ENCODE assay signal across 7 cellular contexts in genomic region chr15:53978248-53978906, GRCh38. TPM values are rescaled to one million over a fixed set of nuclear protein-coding genes. Genes with fewer than 3 reads are reported as not detected.
DNase-seq lines count a peak whose midpoint lies in the region; ATAC-seq, FAIRE-seq and TF ChIP-seq lines count a peak whose summit lies in the region.

Gene UNC13C, plus strand, starts transcription at chr15:53978441. Its CDS starts 34,463 bp downstream, at chr15:54012904.

- DNase-seq in NCI-H1092 treated with DMSO at 0.1 percent for 48 hours (lab: John Stamatoyannopoulos, UW) = peak; percentile 33
- DNase-seq in astrocyte (ENCODE audit: low read depth) = no peak
- no peak for DNase-seq in keratinocyte (ENCODE audit: low read depth, low spot score)
- no peak for DNase-seq in erythroblast (lab: John Stamatoyannopoulos, UW)
- no peak for DNase-seq in stimulated activated naive CD4-positive, alpha-beta T cell (lab: John Stamatoyannopoulos, UW)

- peak within 1 kb of the TSS; percentile 63 for H3K27ac Mint-ChIP-seq in astrocyte (ENCODE audit: unreplicated experiment)

- peak within 1 kb of the TSS; percentile 88 for H3K4me3 Mint-ChIP-seq in astrocyte (ENCODE audit: unreplicated experiment)

- H3K9me1 ChIP-seq in keratinocyte (ENCODE audit: control insufficient read depth, extremely low read depth, insufficient read depth, low read length) = no peaks in the 10 kb centered on the region

- H3K79me2 ChIP-seq in astrocyte (ENCODE audit: insufficient read depth, low read length) (no peaks in the 10 kb centered on the region), keratinocyte (ENCODE audit: control insufficient read depth, insufficient read depth, low read length) (no peaks in the 10 kb centered on the region)

- H3K27me3 Mint-ChIP-seq in astrocyte (ENCODE audit: low read depth, unreplicated experiment) = peaks cover 13% of the 10 kb centered on the region

- dilution Hi-C loops in keratinocyte (cut with MboI; ENCODE audit: extremely low pct_ligation_motif_present, low sequenced_read_pairs) = no loop called here

- H3K27me3 ChIP-seq in astrocyte (ENCODE audit: insufficient read depth, low read length) (peaks cover 4% of the 10 kb centered on the region), keratinocyte (ENCODE audit: control insufficient read depth, extremely low read depth, insufficient read depth, low read length) (peaks cover 19% of the 10 kb centered on the region), subcutaneous abdominal adipose tissue (ENCODE audit: control insufficient read depth in 5 of 5, insufficient read depth in 4 of 5, low read length in 5 of 5) (peaks cover 4 to 13% (median 6%) of the 10 kb centered on the region in 5 donors)

- no peaks in the 10 kb centered on the region for H3K9me3 ChIP-seq in astrocyte (ENCODE audit: insufficient read depth, low read depth, low read length)
- H3K9me3 ChIP-seq in keratinocyte (ENCODE audit: control insufficient read depth, low read depth, low read length) = no peaks in the 10 kb centered on the region
- no peaks in the 10 kb centered on the region for H3K9me3 ChIP-seq in subcutaneous abdominal adipose tissue (ENCODE audit: control insufficient read depth in 5 of 5, low read length in 5 of 5)

- TF ChIP-seq POLR2A in erythroblast (IDR thresholded peaks at IDR 0.05; ENCODE audit: low read length) = no peak

- H4K20me1 ChIP-seq in astrocyte (ENCODE audit: insufficient read depth, low read length) (no peaks in the 10 kb centered on the region), keratinocyte (ENCODE audit: control insufficient read depth, extremely low read depth, insufficient read depth, low read length) (no peaks in the 10 kb centered on the region)

- H2AFZ ChIP-seq in astrocyte (ENCODE audit: low read depth, low read length) (peak within 1 kb of the TSS; percentile 83), keratinocyte (ENCODE audit: control insufficient read depth, low read length) (peak within 1 kb of the TSS; percentile 75)

- H3K4me3 ChIP-seq in astrocyte (ENCODE audit: insufficient read depth, low read depth, low read length) (peak within 1 kb of the TSS; percentile 36), keratinocyte (ENCODE audit: control insufficient read depth in 2 of 3, extremely low read depth in 1 of 3, insufficient read depth in 2 of 3, low read depth in 1 of 3, low read length in 3 of 3) (peak within 1 kb of the TSS in 2 of 3 experiments; percentile 47 to 57), subcutaneous abdominal adipose tissue (ENCODE audit: low read depth in 1 of 5, low read length in 5 of 5) (peak within 1 kb of the TSS; percentile 24 to 47 (median 44))

- H3K9ac ChIP-seq in astrocyte (ENCODE audit: low read length) = peak within 1 kb of the TSS; percentile 41
- no peak within 1 kb of the TSS for H3K9ac ChIP-seq in keratinocyte (ENCODE audit: control insufficient read depth, extremely low read depth, insufficient read depth, low read length)
- H3K9ac ChIP-seq in subcutaneous abdominal adipose tissue (ENCODE audit: low read length in 5 of 5) = peak within 1 kb of the TSS in 1 of 5 donors; percentile 33

- no peaks in the 10 kb centered on the region for H3K4me1 Mint-ChIP-seq in astrocyte (ENCODE audit: low read depth, unreplicated experiment)

- H3K36me3 ChIP-seq in astrocyte (ENCODE audit: insufficient read depth, low read length) = no peaks in the 10 kb centered on the region
- no peaks in the 10 kb centered on the region for H3K36me3 ChIP-seq in keratinocyte (ENCODE audit: control insufficient read depth in 2 of 2, extremely low read depth in 1 of 2, insufficient read depth in 2 of 2, low read length in 2 of 2)
- H3K36me3 ChIP-seq in subcutaneous abdominal adipose tissue (ENCODE audit: control insufficient read depth in 5 of 5, insufficient read depth in 5 of 5, low read length in 5 of 5) = no peaks in the 10 kb centered on the region

- no peak for FAIRE-seq in astrocyte (lab: Jason Lieb, UNC)
- no peak for FAIRE-seq in keratinocyte (lab: Jason Lieb, UNC)

- peaks cover 2% of the 10 kb centered on the region for H3K9me3 Mint-ChIP-seq in astrocyte (ENCODE audit: unreplicated experiment)

- H3K27ac ChIP-seq in astrocyte (ENCODE audit: low read depth, low read length) (no peak within 1 kb of the TSS), keratinocyte (ENCODE audit: control insufficient read depth, insufficient read depth, low read length) (no peak within 1 kb of the TSS), subcutaneous abdominal adipose tissue (ENCODE audit: low read depth, low read length) (no peak within 1 kb of the TSS)

- no peak for ATAC-seq in HG02938 (IDR thresholded peaks at IDR 0.05; ENCODE audit: unreplicated experiment)

- no peaks in the 10 kb centered on the region for H3K36me3 Mint-ChIP-seq in astrocyte (ENCODE audit: low read depth, unreplicated experiment)

- H3K4me1 ChIP-seq in astrocyte (ENCODE audit: insufficient read depth, low read length) = no peaks in the 10 kb centered on the region
- H3K4me1 ChIP-seq in keratinocyte (ENCODE audit: control insufficient read depth, extremely low read depth, insufficient read depth, low read length) = peaks cover 4% of the 10 kb centered on the region
- H3K4me1 ChIP-seq in subcutaneous abdominal adipose tissue (ENCODE audit: control insufficient read depth in 5 of 5, insufficient read depth in 5 of 5, low read length in 5 of 5) = peaks cover 0 to 12% (median 9%) of the 10 kb centered on the region in 5 donors

- H3K4me2 ChIP-seq in astrocyte (ENCODE audit: low read length) (peak within 1 kb of the TSS; percentile 88), keratinocyte (ENCODE audit: control insufficient read depth, extremely low read depth, insufficient read depth, low read depth, low read length) (peak within 1 kb of the TSS; percentile 77)

- TF ChIP-seq CTCF in astrocyte (IDR thresholded peaks at IDR 0.05; ENCODE audit: insufficient read depth, low read depth, low read length) (no peak), keratinocyte (optimal IDR thresholded peaks at IDR 0.05 in 1 of 3, IDR thresholded peaks at IDR 0.05 in 1 of 3, conservative IDR thresholded peaks at IDR 0.05 in 1 of 3; ENCODE audit: extremely low read depth in 1 of 3, insufficient read depth in 2 of 3, low read length in 3 of 3) (no peak)

RNA-seq across cellular contexts. Expression of gene UNC13C, which starts in this region (rescaled TPM):
- total RNA-seq in astrocyte = 0.18 and 0.50 TPM in 2 replicates
- 0.04 TPM in 1 of 3 replicates, not detected in the others for polyA plus RNA-seq in keratinocyte
- 0.15 TPM for polyA plus RNA-seq in keratinocyte (2011; ENCODE audit: low read depth)
- not detected in 2 replicates for polyA plus RNA-seq in keratinocyte (2011; cell fraction: cytosol; rRNA removed)
- polyA plus RNA-seq in keratinocyte (2011; cell fraction: nucleus; rRNA removed) = not detected in 2 replicates
- not detected in 2 replicates for polyA plus RNA-seq in keratinocyte (2012; ENCODE audit: low replicate concordance)
- polyA minus RNA-seq in keratinocyte = not detected in 3 replicates
- not detected for polyA minus RNA-seq in keratinocyte (2011; cell fraction: cytosol; rRNA and poly(A)+ RNA removed)
- not detected in 2 replicates for polyA minus RNA-seq in keratinocyte (2011; cell fraction: nucleus; rRNA and poly(A)+ RNA removed)
